Comparison of ENCODE assay signal across 9 cellular contexts in genomic region chr18:32383040-32383819, GRCh38.
A peak's percentile ranks its signal among the peaks of the same experiment; 100 is the strongest.
DNase-seq lines count a peak whose midpoint lies in the region; ATAC-seq, FAIRE-seq and TF ChIP-seq lines count a peak whose summit lies in the region.
"Had no signal": no experiment of that assay in that cellular context is flagged by ENCODE, and none has a peak within 500 bp of the region (broad histone marks: within the 10 kb centered on the region; RNA-seq: fewer than 3 reads in every experiment).

No MANE protein-coding gene starts in this region.

- H3K4me3 ChIP-seq in pancreas, result no peak overlapping the region

- peak; percentile 23 for FAIRE-seq in pancreas (lab: Jason Lieb, UNC)

- TF ChIP-seq CTCF in RWPE1 (conservative IDR thresholded peaks at IDR 0.05; ENCODE audit: low read depth), result no peak
- no peak for TF ChIP-seq CTCF in pancreas (IDR thresholded peaks at IDR 0.05)

- 34 to 35% methylated on average over 4 of the region's 4 CpGs for WGBS in pancreas, 2 donors

- H3K9me3 ChIP-seq in pancreas, result no peaks in the 10 kb centered on the region

- H3K27me3 ChIP-seq in pancreas, result no peaks in the 10 kb centered on the region

- peak; percentile 61 to 79 (median 73) for ATAC-seq in pancreas
- ATAC-seq in GM21825 (IDR thresholded peaks at IDR 0.05; ENCODE audit: unreplicated experiment), result no peak
- no peak for ATAC-seq in HG03442 (IDR thresholded peaks at IDR 0.05; ENCODE audit: unreplicated experiment)

- H3K27ac ChIP-seq in RWPE1 (no peak overlapping the region), pancreas (peak overlapping the region; percentile 47 to 84 (median 70))

- POLR2A ChIA-PET in RWPE1 (lab: Yijun Ruan, JAX; ENCODE audit: low non-redundant PET), result no interaction called here

- H3K4me1 ChIP-seq in pancreas, result peaks cover 25 to 26% (median 26%) of the 10 kb centered on the region in 3 donors

- H3K36me3 ChIP-seq in pancreas, result no peaks in the 10 kb centered on the region

- CTCF ChIA-PET in RWPE1 (lab: Yijun Ruan, JAX), result interaction anchor here (0.6 kb wide), 2 partner anchors 80 to 162 kb away, joined by 3 read pairs; no protein-coding TSS in a partner anchor

- intact Hi-C loops in pancreas (cut with DNase I), result loop anchor here in 1 of 3 donors (10.0 kb wide), 1 partner anchor 52 kb away; no protein-coding TSS in a partner anchor

- DNase-seq in COLO829 (ENCODE audit: low spot score) (peak; percentile 25), RWPE1 (ENCODE audit: low spot score) (peak; percentile 74), fibroblast of the conjunctiva (ENCODE audit: low read depth) (peak; percentile 74), pancreas (peak in 2 of 6 donors; percentile 33 to 56), SKM-1 (lab: John Stamatoyannopoulos, UW; ENCODE audit: unreplicated experiment) (no peak)
- DNase-seq in stimulated activated CD4-positive, alpha-beta T cell treated with anti-CD3 and anti-CD28 coated beads, Interleukin-4, amount 100 ng/mL, for 24 hours, result no peak
- DNase-seq: DMS79 treated with DMSO at 0.1 percent for 48 hours had no signal

Comparison
In these comparisons a context has a peak if more than half of its experiments do, and no peak if none do; other contexts are left out.
1. DNase-seq: peak in COLO829 (single experiment), RWPE1 (single experiment) and fibroblast of the conjunctiva (single experiment); none in stimulated activated CD4-positive, alpha-beta T cell treated with anti-CD3 and anti-CD28 coated beads, Interleukin-4, amount 100 ng/mL, for 24 hours (single experiment) and SKM-1 (single experiment).
2. ATAC-seq: peak in pancreas (4 of 4); none in GM21825 (single experiment) and HG03442 (single experiment).